1 cellular context compared by ENCODE assay signal in genomic region chr17:82494236-82495055, GRCh38.
TF ChIP-seq lines count a peak whose summit lies in the region.

No MANE protein-coding gene starts in this region.

TF ChIP-seq in HepG2, 621 proteins besides CTCF, POLR2A, EP300 and RAD21 (continued from another document):
- peak; percentile 25; the same call in 1 of the 2 replicates for TF ChIP-seq ZBTB49 (CRISPR knock-in tag; IDR thresholded peaks at IDR 0.05; ENCODE audit: borderline replicate concordance)
- TF ChIP-seq ZNF230 (CRISPR knock-in tag; IDR thresholded peaks at IDR 0.05): peak; percentile 92
- TF ChIP-seq MEIS2 (CRISPR knock-in tag; IDR thresholded peaks at IDR 0.05): no peak; the same call in 1 of the 2 replicates
- TF ChIP-seq FOXA1 (IDR thresholded peaks at IDR 0.05): no peak
- peak; percentile 37; the same call in 1 of the 2 replicates for TF ChIP-seq FOXA1 (CRISPR knock-in tag; IDR thresholded peaks at IDR 0.05)
- TF ChIP-seq WIZ (CRISPR knock-in tag; IDR thresholded peaks at IDR 0.05): peak; percentile 2; the same call in 1 of the 2 replicates
- no peak for TF ChIP-seq AGO2 (optimal IDR thresholded peaks at IDR 0.05; ENCODE audit: low read depth, low read length)
- TF ChIP-seq SIN3A (IDR thresholded peaks at IDR 0.05; ENCODE audit: borderline replicate concordance, low read depth, low read length): no peak
- TF ChIP-seq FOXK1 (CRISPR knock-in tag; IDR thresholded peaks at IDR 0.05; ENCODE audit: borderline replicate concordance, low read depth): peak; percentile 93; the same call in 1 of the 2 replicates
